In genomic region chr19:44948763-44949374, GRCh38 we compare ENCODE assay signal across 15 cellular contexts. TPM values are rescaled to one million over a fixed set of nuclear protein-coding genes. Genes with fewer than 3 reads are reported as not detected.
"Had no signal": no experiment of that assay in that cellular context is flagged by ENCODE, and none has a peak within 500 bp of the region (broad histone marks: within the 10 kb centered on the region; RNA-seq: fewer than 3 reads in every experiment).

No MANE protein-coding gene starts in this region.

- H3K27me3 Mint-ChIP-seq: activated naive CD8-positive, alpha-beta T cell treated with anti-CD3 and anti-CD28 coated beads, Interleukin-2, amount 50 U/mL, for 24 hours; natural killer cell treated with Interleukin-12 subunit alpha and Interleukin-12 subunit beta and Interleukin-15 and Interleukin-18, amount 100 ng/mL, for 72 hours; progenitor cell of endocrine pancreas had no signal

- H3K27ac Mint-ChIP-seq: activated naive CD8-positive, alpha-beta T cell treated with anti-CD3 and anti-CD28 coated beads, Interleukin-2, amount 50 U/mL, for 24 hours; activated T-helper 1 cell treated with anti-CD3 and anti-CD28 coated beads, Interleukin-12 subunit alpha, Interleukin-12 subunit beta, Interleukin-2, Interleukin-4 antibody, amounts not matched to agents 30 ng/mL and 10 ng/mL and 1 ng/mL, durations not matched to agents 14 hours and 24 hours and 36 hours; natural killer cell treated with Interleukin-12 subunit alpha and Interleukin-12 subunit beta and Interleukin-15 and Interleukin-18, amount 100 ng/mL, for 72 hours had no signal

- H3K27me3 ChIP-seq: right atrium auricular region had no signal

- H3K9me3 ChIP-seq: mucosa of descending colon, right atrium auricular region had no signal

- DNase-seq: activated CD4-positive, CD25-positive, alpha-beta regulatory T cell treated with anti-CD3 and anti-CD28 coated beads, Interleukin-2, amount 50 U/mL, for 72 hours; activated naive CD8-positive, alpha-beta T cell treated with anti-CD3 and anti-CD28 coated beads, Interleukin-2, amount 50 U/mL, for 24 hours; hippocampal formation; mucosa of descending colon; occipital lobe; small intestine; stimulated activated CD4-positive, alpha-beta T cell treated with anti-CD3 and anti-CD28 coated beads, Interleukin-4, amount 100 ng/mL, for 24 hours; stimulated activated naive CD8-positive, alpha-beta T cell treated with anti-CD3 and anti-CD28 coated beads, Interleukin-15, Interleukin-2, amounts not matched to agents 100 U/mL and 50 U/mL, for 24 hours; trophoblast cell had no signal

- H3K27ac ChIP-seq: right atrium auricular region had no signal

- H3K9me3 Mint-ChIP-seq: activated naive CD8-positive, alpha-beta T cell treated with anti-CD3 and anti-CD28 coated beads, Interleukin-2, amount 50 U/mL, for 24 hours; activated T-helper 1 cell treated with anti-CD3 and anti-CD28 coated beads, Interleukin-12 subunit alpha, Interleukin-12 subunit beta, Interleukin-2, Interleukin-4 antibody, amounts not matched to agents 30 ng/mL and 10 ng/mL and 1 ng/mL, durations not matched to agents 14 hours and 24 hours and 36 hours; natural killer cell treated with Interleukin-12 subunit alpha and Interleukin-12 subunit beta and Interleukin-15 and Interleukin-18, amount 100 ng/mL, for 72 hours had no signal

- H3K4me3 Mint-ChIP-seq: activated naive CD8-positive, alpha-beta T cell treated with anti-CD3 and anti-CD28 coated beads, Interleukin-2, amount 50 U/mL, for 24 hours; activated T-helper 1 cell treated with anti-CD3 and anti-CD28 coated beads, Interleukin-12 subunit alpha, Interleukin-12 subunit beta, Interleukin-2, Interleukin-4 antibody, amounts not matched to agents 30 ng/mL and 10 ng/mL and 1 ng/mL, durations not matched to agents 14 hours and 24 hours and 36 hours; natural killer cell treated with Interleukin-12 subunit alpha and Interleukin-12 subunit beta and Interleukin-15 and Interleukin-18, amount 100 ng/mL, for 72 hours had no signal

- ATAC-seq: activated naive CD8-positive, alpha-beta T cell treated with anti-CD3 and anti-CD28 coated beads, Interleukin-2, amount 50 U/mL, for 24 hours; mucosa of descending colon; natural killer cell treated with Interleukin-12 subunit alpha and Interleukin-12 subunit beta and Interleukin-15 and Interleukin-18, amount 100 ng/mL, for 72 hours; stimulated activated naive CD8-positive, alpha-beta T cell treated with anti-CD3 and anti-CD28 coated beads, Interleukin-15, Interleukin-2, amounts not matched to agents 100 U/mL and 50 U/mL, for 24 hours had no signal

- H3K4me3 ChIP-seq: mucosa of descending colon, right atrium auricular region had no signal

- H3K36me3 Mint-ChIP-seq: natural killer cell treated with Interleukin-12 subunit alpha and Interleukin-12 subunit beta and Interleukin-15 and Interleukin-18, amount 100 ng/mL, for 72 hours had no signal

RNA-seq across cellular contexts. Expression of gene APOC2, which starts 3.0 kb away (rescaled TPM):
- total RNA-seq: activated CD8-positive, alpha-beta memory T cell treated with anti-CD3 and anti-CD28 coated beads for 36 hours; activated T-helper 1 cell treated with anti-CD3 and anti-CD28 coated beads, Interleukin-12 subunit alpha, Interleukin-12 subunit beta, Interleukin-2, Interleukin-4 antibody, amounts not matched to agents 30 ng/mL and 10 ng/mL and 1 ng/mL, durations not matched to agents 14 hours and 24 hours and 36 hours; glomerular endothelial cell; progenitor cell of endocrine pancreas; right atrium auricular region had no signal

RNA-seq across cellular contexts. Expression of gene APOC4, which starts 6.8 kb away (rescaled TPM):
- total RNA-seq: activated CD8-positive, alpha-beta memory T cell treated with anti-CD3 and anti-CD28 coated beads for 36 hours; activated T-helper 1 cell treated with anti-CD3 and anti-CD28 coated beads, Interleukin-12 subunit alpha, Interleukin-12 subunit beta, Interleukin-2, Interleukin-4 antibody, amounts not matched to agents 30 ng/mL and 10 ng/mL and 1 ng/mL, durations not matched to agents 14 hours and 24 hours and 36 hours; glomerular endothelial cell; mucosa of descending colon; natural killer cell treated with Interleukin-12 subunit alpha and Interleukin-12 subunit beta and Interleukin-15 and Interleukin-18, amount 100 ng/mL, for 72 hours; occipital lobe; progenitor cell of endocrine pancreas; right atrium auricular region had no signal

RNA-seq across cellular contexts. Expression of gene APOC1, which starts 34.5 kb away (rescaled TPM):
- total RNA-seq: natural killer cell treated with Interleukin-12 subunit alpha and Interleukin-12 subunit beta and Interleukin-15 and Interleukin-18, amount 100 ng/mL, for 72 hours had no signal
